In the genomic region with DNA sequence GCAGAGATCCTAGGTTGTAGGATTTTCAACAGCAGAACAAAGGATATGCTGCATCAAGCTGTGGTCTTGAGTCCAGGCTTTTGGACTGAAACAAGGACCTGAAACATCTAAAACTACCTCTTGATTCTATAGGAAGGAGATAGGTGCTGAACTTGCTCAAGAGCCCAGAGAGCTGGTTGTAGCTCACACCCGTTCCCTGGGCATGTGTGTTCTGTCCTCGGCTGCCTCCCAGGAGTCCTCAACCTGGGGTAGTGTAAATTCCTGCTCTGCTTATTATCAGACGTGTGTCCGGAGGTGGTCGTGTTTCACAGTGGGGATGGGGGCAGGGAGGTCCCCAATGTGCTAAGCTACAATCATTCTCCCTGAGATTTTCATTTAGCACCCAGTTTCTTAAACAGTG, we compare ENCODE assay signal across 21 cellular contexts. TPM values are rescaled to one million over a fixed set of nuclear protein-coding genes. Genes with fewer than 3 reads are reported as not detected.
DNase-seq lines count a peak whose midpoint lies in the region; ATAC-seq, FAIRE-seq and TF ChIP-seq lines count a peak whose summit lies in the region.
"Had no signal": no experiment of that assay in that cellular context is flagged by ENCODE, and none has a peak within 500 bp of the region (broad histone marks: within the 10 kb centered on the region; RNA-seq: fewer than 3 reads in every experiment).

No MANE protein-coding gene starts in this region.

- no peak overlapping the region for H2BK5ac ChIP-seq in mesendoderm (ENCODE audit: low read length)

- peaks cover 43% of the 10 kb centered on the region for H3K36me3 ChIP-seq in mesendoderm (ENCODE audit: control insufficient read depth, insufficient read depth, low read length)

- peaks cover 2% of the 10 kb centered on the region for H3K4me1 ChIP-seq in mesendoderm (ENCODE audit: control insufficient read depth, low read depth, low read length)

- no peak overlapping the region for H3K4ac ChIP-seq in mesendoderm (ENCODE audit: low read depth, low read length)

- peak overlapping the region; percentile 8 for H3K27ac Mint-ChIP-seq in activated CD4-positive, alpha-beta memory T cell treated with anti-CD3 and anti-CD28 coated beads, Interleukin-2, amount 10 ng/mL, durations not matched to agents 7 days and 5 days
- H3K27ac Mint-ChIP-seq in neural crest cell (ENCODE audit: unreplicated experiment): no peak overlapping the region
- H3K27ac Mint-ChIP-seq: T-helper 17 cell had no signal

- no CpG with 5 or more reads among the region's 5 CpGs for WGBS in mesendoderm (ENCODE audit: extremely low coverage, insufficient coverage, low lambda C conversion rate)

- no peak overlapping the region for H2BK120ac ChIP-seq in mesendoderm (ENCODE audit: low read depth, low read length)

- H3K4me3 ChIP-seq in mesendoderm (ENCODE audit: low read length): no peak overlapping the region
- H3K4me3 ChIP-seq: ascending aorta, esophagus muscularis mucosa, psoas muscle, skin epidermis, vagina had no signal

- no peak overlapping the region for H4K5ac ChIP-seq in mesendoderm (ENCODE audit: low read length)

- CTCF ChIA-PET in activated CD4-positive, alpha-beta memory T cell treated with anti-CD3 and anti-CD28 coated beads, Interleukin-2, amount 10 ng/mL, durations not matched to agents 7 days and 5 days (lab: Charles Lee): no interaction called here

- no peak overlapping the region for H3K56ac ChIP-seq in mesendoderm (ENCODE audit: low read length)

- in situ Hi-C loops in GM13977 (cut with MboI; ENCODE audit: low pct_unique_long_range_greater_than_20kb, low sequenced_read_pairs, unreplicated experiment): no loop called here

- H3K36me3 Mint-ChIP-seq in activated T-cell treated with anti-CD3 and anti-CD28 coated beads, Interleukin-2, amount 50 U/mL, for 4 hours (ENCODE audit: insufficient read depth): peaks cover 63% of the 10 kb centered on the region
- H3K36me3 Mint-ChIP-seq in activated CD4-positive, alpha-beta memory T cell treated with anti-CD3 and anti-CD28 coated beads, Interleukin-2, amount 10 ng/mL, durations not matched to agents 7 days and 5 days (ENCODE audit: low read depth): peaks cover 86% of the 10 kb centered on the region
- peaks cover 63% of the 10 kb centered on the region for H3K36me3 Mint-ChIP-seq in neural crest cell (ENCODE audit: low read depth)

- no peak for FAIRE-seq in GM12892 (lab: Jason Lieb, UNC)
- FAIRE-seq: GM19239, H54 had no signal

- no peaks in the 10 kb centered on the region for H3K9me3 Mint-ChIP-seq in activated T-cell treated with anti-CD3 and anti-CD28 coated beads, Interleukin-2, amount 50 U/mL, for 4 hours
- H3K9me3 Mint-ChIP-seq in activated CD4-positive, alpha-beta memory T cell treated with anti-CD3 and anti-CD28 coated beads, Interleukin-2, amount 10 ng/mL, durations not matched to agents 7 days and 5 days: no peaks in the 10 kb centered on the region
- no peaks in the 10 kb centered on the region for H3K9me3 Mint-ChIP-seq in neural crest cell
- H3K9me3 Mint-ChIP-seq: CD8-positive, alpha-beta memory T cell; naive thymus-derived CD4-positive, alpha-beta T cell had no signal

- H2BK15ac ChIP-seq in mesendoderm (replicated peaks; ENCODE audit: low read depth): no peak overlapping the region

- no peak overlapping the region for H3K23ac ChIP-seq in mesendoderm (ENCODE audit: low read length)

- H4K8ac ChIP-seq in mesendoderm (ENCODE audit: low read depth, low read length): no peak overlapping the region

- H3K4me3 Mint-ChIP-seq in activated T-cell treated with anti-CD3 and anti-CD28 coated beads, Interleukin-2, amount 50 U/mL, for 4 hours: peak overlapping the region; percentile 42
- H3K4me3 Mint-ChIP-seq in activated CD4-positive, alpha-beta memory T cell treated with anti-CD3 and anti-CD28 coated beads, Interleukin-2, amount 10 ng/mL, durations not matched to agents 7 days and 5 days: no peak overlapping the region
- peak overlapping the region; percentile 77 for H3K4me3 Mint-ChIP-seq in neural crest cell
- H3K4me3 Mint-ChIP-seq: T-helper 17 cell had no signal

- H3K4me1 Mint-ChIP-seq in activated T-cell treated with anti-CD3 and anti-CD28 coated beads, Interleukin-2, amount 50 U/mL, for 4 hours (ENCODE audit: low read depth): peaks cover 36% of the 10 kb centered on the region
- peaks cover 66% of the 10 kb centered on the region for H3K4me1 Mint-ChIP-seq in activated CD4-positive, alpha-beta memory T cell treated with anti-CD3 and anti-CD28 coated beads, Interleukin-2, amount 10 ng/mL, durations not matched to agents 7 days and 5 days
- peaks cover 30% of the 10 kb centered on the region for H3K4me1 Mint-ChIP-seq in neural crest cell

- H3K27ac ChIP-seq in mesendoderm (ENCODE audit: low read depth, low read length): no peak overlapping the region
- H3K27ac ChIP-seq: ascending aorta, esophagus muscularis mucosa, psoas muscle, skin epidermis, vagina had no signal

- no peak overlapping the region for H2AK5ac ChIP-seq in mesendoderm (ENCODE audit: low read length)

- DNase-seq in activated T-cell treated with anti-CD3 and anti-CD28 coated beads, Interleukin-2, amount 50 U/mL, for 4 hours: no peak
- DNase-seq in activated T-cell treated with anti-CD3 and anti-CD28 coated beads, Interleukin-2, amount 50 U/mL, for 1 hour: no peak
- no peak for DNase-seq in GM12892 (ENCODE audit: insufficient read length)
- no peak for DNase-seq in activated CD4-positive, alpha-beta memory T cell treated with anti-CD3 and anti-CD28 coated beads, Interleukin-2, amount 10 ng/mL, durations not matched to agents 7 days and 5 days
- DNase-seq in neural crest cell (ENCODE audit: low read depth, low spot score): no peak
- no peak for DNase-seq in NCI-H345 (lab: John Stamatoyannopoulos, UW)
- no peak for DNase-seq in mesendoderm
- no peak for DNase-seq in GM13977 (ENCODE audit: low spot score)
- DNase-seq: activated gamma-delta T cell; CD8-positive, alpha-beta memory T cell; naive thymus-derived CD4-positive, alpha-beta T cell; NCI-H1417; psoas muscle; stimulated activated CD4-positive, alpha-beta T cell treated with anti-CD3 and anti-CD28 coated beads, Interleukin-4, amount 100 ng/mL, for 4 hours; T-helper 17 cell had no signal

- peak; percentile 71 for TF ChIP-seq POLR2A in GM12892 (IDR thresholded peaks at IDR 0.05; ENCODE audit: low read depth, low read length)

- H3K27me3 Mint-ChIP-seq in activated T-cell treated with anti-CD3 and anti-CD28 coated beads, Interleukin-2, amount 50 U/mL, for 4 hours (ENCODE audit: low read depth): no peaks in the 10 kb centered on the region
- H3K27me3 Mint-ChIP-seq in activated CD4-positive, alpha-beta memory T cell treated with anti-CD3 and anti-CD28 coated beads, Interleukin-2, amount 10 ng/mL, durations not matched to agents 7 days and 5 days: no peaks in the 10 kb centered on the region
- peaks cover 5% of the 10 kb centered on the region for H3K27me3 Mint-ChIP-seq in neural crest cell (ENCODE audit: low read depth)
- H3K27me3 Mint-ChIP-seq: naive thymus-derived CD4-positive, alpha-beta T cell; T-helper 17 cell had no signal

- no peak overlapping the region for H3K4me2 ChIP-seq in mesendoderm (ENCODE audit: low read length)

- no peak for ATAC-seq in activated T-cell treated with anti-CD3 and anti-CD28 coated beads, Interleukin-2, amount 50 U/mL, for 4 hours
- ATAC-seq: naive thymus-derived CD4-positive, alpha-beta T cell; psoas muscle; T-helper 17 cell had no signal

- H3K9ac ChIP-seq in mesendoderm (ENCODE audit: low read length): no peak overlapping the region

- no peak overlapping the region for H3K18ac ChIP-seq in mesendoderm (ENCODE audit: low read length)

- H3K27me3 ChIP-seq in mesendoderm (ENCODE audit: insufficient read depth, low read length, poor library complexity): no peaks in the 10 kb centered on the region
- H3K27me3 ChIP-seq: ascending aorta, esophagus muscularis mucosa, vagina had no signal

- TF ChIP-seq CTCF in neural crest cell (conservative IDR thresholded peaks at IDR 0.05) (no peak), GM13977 (IDR thresholded peaks at IDR 0.05; ENCODE audit: extremely low read depth, insufficient read depth, missing control alignments) (no peak)

- H3K79me1 ChIP-seq in mesendoderm (ENCODE audit: low read length): peaks cover 23% of the 10 kb centered on the region

- peaks cover 37% of the 10 kb centered on the region for H3K79me2 ChIP-seq in mesendoderm (ENCODE audit: control insufficient read depth, insufficient read depth, low read length)

- POLR2A ChIA-PET in activated CD4-positive, alpha-beta memory T cell treated with anti-CD3 and anti-CD28 coated beads, Interleukin-2, amount 10 ng/mL, durations not matched to agents 7 days and 5 days (lab: Charles Lee): interaction anchor here (0.6 to 1.4 kb wide), 3 partner anchors 105 to 186 kb away, joined by 3 to 4 read pairs (median 3); partner anchors contain the start of gene SNRPB

RNA-seq across cellular contexts. Expression of gene NOP56, which starts 4.8 kb away (rescaled TPM):
- 1,000 to 10,000 TPM; 1,094 to 1,238 (median 1,145) TPM for total RNA-seq in activated T-cell treated with anti-CD3 and anti-CD28 coated beads, Interleukin-2, amount 50 U/mL, for 4 hours
- polyA plus RNA-seq in GM12892 (2012; ENCODE audit: missing spikeins): 386 TPM
- 100 to 1,000 TPM; 285 to 302 TPM for total RNA-seq in activated CD4-positive, alpha-beta memory T cell treated with anti-CD3 and anti-CD28 coated beads, Interleukin-2, amount 10 ng/mL, durations not matched to agents 7 days and 5 days
- total RNA-seq in neural crest cell: 517 and 547 TPM in 2 replicates
- 590 TPM for polyA plus RNA-seq in mesendoderm (2013, experiment 1 of 2)
- 586 TPM for polyA plus RNA-seq in mesendoderm (2013, experiment 2 of 2)

RNA-seq across cellular contexts. Expression of gene IDH3B, which starts 6.8 kb away (rescaled TPM):
- 100 to 1,000 TPM; 150 to 160 (median 158) TPM for total RNA-seq in activated T-cell treated with anti-CD3 and anti-CD28 coated beads, Interleukin-2, amount 50 U/mL, for 4 hours
- 95.7 TPM for polyA plus RNA-seq in GM12892 (2012; ENCODE audit: missing spikeins)
- 10 to 100 TPM; 78.8 to 82.2 TPM for total RNA-seq in activated CD4-positive, alpha-beta memory T cell treated with anti-CD3 and anti-CD28 coated beads, Interleukin-2, amount 10 ng/mL, durations not matched to agents 7 days and 5 days
- 100 and 102 TPM in 2 replicates for total RNA-seq in neural crest cell
- polyA plus RNA-seq in mesendoderm (2013, experiment 1 of 2): 56.4 TPM
- polyA plus RNA-seq in mesendoderm (2013, experiment 2 of 2): 56.0 TPM

RNA-seq across cellular contexts. Expression of gene EBF4, which starts 35.3 kb away (rescaled TPM):
- 1 to 10 TPM in 1 of 3 donors, under 1 TPM in 2; 0.33 to 1.1 (median 0.76) TPM for total RNA-seq in activated T-cell treated with anti-CD3 and anti-CD28 coated beads, Interleukin-2, amount 50 U/mL, for 4 hours
- polyA plus RNA-seq in GM12892 (2012; ENCODE audit: missing spikeins): not detected
- total RNA-seq in activated CD4-positive, alpha-beta memory T cell treated with anti-CD3 and anti-CD28 coated beads, Interleukin-2, amount 10 ng/mL, durations not matched to agents 7 days and 5 days: 1 to 10 TPM; 2.7 to 2.9 TPM
- total RNA-seq in neural crest cell: 23.2 and 24.6 TPM in 2 replicates
- 0.31 TPM for polyA plus RNA-seq in mesendoderm (2013, experiment 1 of 2)
- polyA plus RNA-seq in mesendoderm (2013, experiment 2 of 2): 0.13 TPM
